15 cellular contexts compared by ENCODE assay signal in genomic region chr18:703660-704018, GRCh38. TPM values are rescaled to one million over a fixed set of nuclear protein-coding genes. Genes with fewer than 3 reads are reported as not detected.
A peak's percentile ranks its signal among the peaks of the same experiment; 100 is the strongest.
DNase-seq lines count a peak whose midpoint lies in the region; ATAC-seq, FAIRE-seq and TF ChIP-seq lines count a peak whose summit lies in the region.
"Had no signal": no experiment of that assay in that cellular context is flagged by ENCODE, and none has a peak within 500 bp of the region (broad histone marks: within the 10 kb centered on the region; RNA-seq: fewer than 3 reads in every experiment).

No MANE protein-coding gene starts in this region.

- peaks cover 13% of the 10 kb centered on the region for H3K79me2 ChIP-seq in keratinocyte (ENCODE audit: control insufficient read depth, insufficient read depth, low read length)

- H3K27me3 Mint-ChIP-seq in stimulated activated naive CD8-positive, alpha-beta T cell treated with anti-CD3 and anti-CD28 coated beads, Interleukin-15, Interleukin-2, amounts not matched to agents 100 ng/mL and 50 ng/mL, for 24 hours, result no peaks in the 10 kb centered on the region
- H3K27me3 Mint-ChIP-seq in stimulated activated naive CD8-positive, alpha-beta T cell treated with anti-CD3 and anti-CD28 coated beads, Interleukin-15, amount 100 ng/mL, for 72 hours, result no peaks in the 10 kb centered on the region
- H3K27me3 Mint-ChIP-seq in activated naive CD8-positive, alpha-beta T cell treated with anti-CD3 and anti-CD28 coated beads for 36 hours, result no peaks in the 10 kb centered on the region
- H3K27me3 Mint-ChIP-seq: B cell, T-cell had no signal

- no peak overlapping the region for H3K9ac ChIP-seq in keratinocyte (ENCODE audit: control insufficient read depth, extremely low read depth, insufficient read depth, low read length)

- peak overlapping the region; percentile 60 for H3K4me2 ChIP-seq in keratinocyte (ENCODE audit: control insufficient read depth, extremely low read depth, insufficient read depth, low read depth, low read length)
- H3K4me2 ChIP-seq: GM23338 had no signal

- peaks cover 33% of the 10 kb centered on the region for H3K4me1 Mint-ChIP-seq in stimulated activated naive CD8-positive, alpha-beta T cell treated with anti-CD3 and anti-CD28 coated beads, Interleukin-15, Interleukin-2, amounts not matched to agents 100 ng/mL and 50 ng/mL, for 24 hours (ENCODE audit: low read depth)
- H3K4me1 Mint-ChIP-seq in stimulated activated naive CD8-positive, alpha-beta T cell treated with anti-CD3 and anti-CD28 coated beads, Interleukin-15, amount 100 ng/mL, for 72 hours, result peaks cover 45% of the 10 kb centered on the region
- H3K4me1 Mint-ChIP-seq in activated naive CD8-positive, alpha-beta T cell treated with anti-CD3 and anti-CD28 coated beads for 36 hours, result peaks cover 30% of the 10 kb centered on the region
- H3K4me1 Mint-ChIP-seq: GM23338 had no signal

- H3K27me3 ChIP-seq in keratinocyte (ENCODE audit: control insufficient read depth, extremely low read depth, insufficient read depth, low read length), result no peaks in the 10 kb centered on the region
- no peaks in the 10 kb centered on the region for H3K27me3 ChIP-seq in vagina

- no peak for FAIRE-seq in keratinocyte (lab: Jason Lieb, UNC)

- no peak overlapping the region for H3K4me3 Mint-ChIP-seq in stimulated activated naive CD8-positive, alpha-beta T cell treated with anti-CD3 and anti-CD28 coated beads, Interleukin-15, Interleukin-2, amounts not matched to agents 100 ng/mL and 50 ng/mL, for 24 hours
- H3K4me3 Mint-ChIP-seq in stimulated activated naive CD8-positive, alpha-beta T cell treated with anti-CD3 and anti-CD28 coated beads, Interleukin-15, amount 100 ng/mL, for 72 hours, result no peak overlapping the region
- H3K4me3 Mint-ChIP-seq in activated naive CD8-positive, alpha-beta T cell treated with anti-CD3 and anti-CD28 coated beads for 36 hours, result no peak overlapping the region
- H3K4me3 Mint-ChIP-seq: B cell, GM23338, T-cell had no signal

- intact Hi-C loops in vagina (cut with DNase I), result no loop called here

- no peaks in the 10 kb centered on the region for H4K20me1 ChIP-seq in keratinocyte (ENCODE audit: control insufficient read depth, extremely low read depth, insufficient read depth, low read length)

- ATAC-seq in stimulated activated naive CD8-positive, alpha-beta T cell treated with anti-CD3 and anti-CD28 coated beads, Interleukin-15, amount 100 ng/mL, for 72 hours, result no peak
- no peak for ATAC-seq in HG02610 (IDR thresholded peaks at IDR 0.05; ENCODE audit: unreplicated experiment)
- ATAC-seq in GM19395 (IDR thresholded peaks at IDR 0.05; ENCODE audit: unreplicated experiment), result no peak
- ATAC-seq: GM23338, T-cell had no signal

- H3K4me3 ChIP-seq in keratinocyte (ENCODE audit: control insufficient read depth in 2 of 3, extremely low read depth in 1 of 3, insufficient read depth in 2 of 3, low read depth in 1 of 3, low read length in 3 of 3) (no peak overlapping the region), vagina (no peak overlapping the region)
- H3K4me3 ChIP-seq: GM23338 had no signal

- H3K9me3 ChIP-seq in keratinocyte (ENCODE audit: control insufficient read depth, low read depth, low read length) (no peaks in the 10 kb centered on the region), vagina (no peaks in the 10 kb centered on the region)

- H3K9me3 Mint-ChIP-seq in stimulated activated naive CD8-positive, alpha-beta T cell treated with anti-CD3 and anti-CD28 coated beads, Interleukin-15, Interleukin-2, amounts not matched to agents 100 ng/mL and 50 ng/mL, for 24 hours, result no peaks in the 10 kb centered on the region
- H3K9me3 Mint-ChIP-seq in stimulated activated naive CD8-positive, alpha-beta T cell treated with anti-CD3 and anti-CD28 coated beads, Interleukin-15, amount 100 ng/mL, for 72 hours, result no peaks in the 10 kb centered on the region
- no peaks in the 10 kb centered on the region for H3K9me3 Mint-ChIP-seq in activated naive CD8-positive, alpha-beta T cell treated with anti-CD3 and anti-CD28 coated beads for 36 hours
- H3K9me3 Mint-ChIP-seq: GM23338, T-cell had no signal

- H3K27ac Mint-ChIP-seq in stimulated activated naive CD8-positive, alpha-beta T cell treated with anti-CD3 and anti-CD28 coated beads, Interleukin-15, Interleukin-2, amounts not matched to agents 100 ng/mL and 50 ng/mL, for 24 hours, result peak overlapping the region; percentile 66
- H3K27ac Mint-ChIP-seq in stimulated activated naive CD8-positive, alpha-beta T cell treated with anti-CD3 and anti-CD28 coated beads, Interleukin-15, amount 100 ng/mL, for 72 hours, result no peak overlapping the region
- H3K27ac Mint-ChIP-seq in activated naive CD8-positive, alpha-beta T cell treated with anti-CD3 and anti-CD28 coated beads for 36 hours, result peak overlapping the region; percentile 67
- H3K27ac Mint-ChIP-seq: B cell, GM23338, T-cell had no signal

- H3K36me3 ChIP-seq in keratinocyte (ENCODE audit: control insufficient read depth in 2 of 2, extremely low read depth in 1 of 2, insufficient read depth in 2 of 2, low read length in 2 of 2) (peaks cover under 1 to 5% of the 10 kb centered on the region in 2 experiments), vagina (peaks cover 0 to 9% of the 10 kb centered on the region in 2 donors)

- H3K27ac ChIP-seq in keratinocyte (ENCODE audit: control insufficient read depth, insufficient read depth, low read length) (peak overlapping the region; percentile 73), vagina (peak overlapping the region; percentile 49)

- peaks cover 27% of the 10 kb centered on the region for H3K4me1 ChIP-seq in keratinocyte (ENCODE audit: control insufficient read depth, extremely low read depth, insufficient read depth, low read length)
- H3K4me1 ChIP-seq in vagina, result peaks cover 13% of the 10 kb centered on the region

- no peak for TF ChIP-seq POLR2A in vagina (IDR thresholded peaks at IDR 0.05)

- TF ChIP-seq CTCF in keratinocyte (optimal IDR thresholded peaks at IDR 0.05 in 1 of 3, IDR thresholded peaks at IDR 0.05 in 1 of 3, conservative IDR thresholded peaks at IDR 0.05 in 1 of 3; ENCODE audit: extremely low read depth in 1 of 3, insufficient read depth in 2 of 3, low read length in 3 of 3) (no peak), vagina (IDR thresholded peaks at IDR 0.05) (no peak)

- H2AFZ ChIP-seq in keratinocyte (ENCODE audit: control insufficient read depth, low read length), result no peak overlapping the region
- H2AFZ ChIP-seq: GM23338 had no signal

- dilution Hi-C loops in keratinocyte (cut with MboI; ENCODE audit: extremely low pct_ligation_motif_present, low sequenced_read_pairs), result no loop called here

- H3K9me1 ChIP-seq in keratinocyte (ENCODE audit: control insufficient read depth, extremely low read depth, insufficient read depth, low read length), result no peaks in the 10 kb centered on the region

- peaks cover 52% of the 10 kb centered on the region for H3K36me3 Mint-ChIP-seq in stimulated activated naive CD8-positive, alpha-beta T cell treated with anti-CD3 and anti-CD28 coated beads, Interleukin-15, Interleukin-2, amounts not matched to agents 100 ng/mL and 50 ng/mL, for 24 hours (ENCODE audit: low read depth)
- peaks cover 37% of the 10 kb centered on the region for H3K36me3 Mint-ChIP-seq in activated naive CD8-positive, alpha-beta T cell treated with anti-CD3 and anti-CD28 coated beads for 36 hours

- DNase-seq in stimulated activated naive CD8-positive, alpha-beta T cell treated with anti-CD3 and anti-CD28 coated beads, Interleukin-15, amount 100 ng/mL, for 72 hours, result no peak
- no peak for DNase-seq in activated naive CD8-positive, alpha-beta T cell treated with anti-CD3 and anti-CD28 coated beads for 36 hours
- DNase-seq in keratinocyte (ENCODE audit: low read depth, low spot score) (no peak), vagina (ENCODE audit: extremely low spot score in 2 of 2) (peak in 1 of 2 donors; percentile 74), OCI-M1 (lab: John Stamatoyannopoulos, UW) (no peak)
- DNase-seq: activated CD4-positive, alpha-beta T cell treated with anti-CD3 and anti-CD28 coated beads for 48 hours; cortex of kidney; stimulated activated CD4-positive, alpha-beta T cell treated with anti-CD3 and anti-CD28 coated beads, Interleukin-4, amount 100 ng/mL, for 4 hours; stimulated activated naive CD4-positive, alpha-beta T cell; T-cell had no signal

RNA-seq across cellular contexts. Expression of gene ENOSF1, which starts 8.8 kb away (rescaled TPM):
- total RNA-seq in activated naive CD8-positive, alpha-beta T cell treated with anti-CD3 and anti-CD28 coated beads for 36 hours, result 10 to 100 TPM; 61.7 to 75.2 TPM
- polyA plus RNA-seq in keratinocyte, result 14.6 to 27.6 TPM (median 19.5 TPM) in 3 replicates
- polyA plus RNA-seq in keratinocyte (2011; ENCODE audit: low read depth), result 22.2 TPM
- polyA plus RNA-seq in keratinocyte (2011; cell fraction: cytosol; rRNA removed), result 9.3 and 12.7 TPM in 2 replicates
- polyA plus RNA-seq in keratinocyte (2011; cell fraction: nucleus; rRNA removed), result 58.7 and 63.0 TPM in 2 replicates
- 18.6 and 20.5 TPM in 2 replicates for polyA plus RNA-seq in keratinocyte (2012; ENCODE audit: low replicate concordance)
- polyA minus RNA-seq in keratinocyte, result 18.2 to 35.6 TPM (median 21.3 TPM) in 3 replicates
- 16.5 TPM for polyA minus RNA-seq in keratinocyte (2011; cell fraction: cytosol; rRNA and poly(A)+ RNA removed)
- polyA minus RNA-seq in keratinocyte (2011; cell fraction: nucleus; rRNA and poly(A)+ RNA removed), result 30.4 and 52.5 TPM in 2 replicates
- 53.5 TPM for total RNA-seq in vagina

RNA-seq across cellular contexts. Expression of gene TYMS, which starts 46.2 kb away (rescaled TPM):
- 100 to 1,000 TPM; 364 to 369 TPM for total RNA-seq in activated naive CD8-positive, alpha-beta T cell treated with anti-CD3 and anti-CD28 coated beads for 36 hours
- polyA plus RNA-seq in keratinocyte, result 15.0 to 68.4 TPM (median 39.9 TPM) in 3 replicates
- 4.3 TPM for polyA plus RNA-seq in keratinocyte (2011; ENCODE audit: low read depth)
- polyA plus RNA-seq in keratinocyte (2011; cell fraction: cytosol; rRNA removed), result 22.6 and 26.3 TPM in 2 replicates
- 17.1 and 17.9 TPM in 2 replicates for polyA plus RNA-seq in keratinocyte (2011; cell fraction: nucleus; rRNA removed)
- 15.0 and 49.1 TPM in 2 replicates for polyA plus RNA-seq in keratinocyte (2012; ENCODE audit: low replicate concordance)
- polyA minus RNA-seq in keratinocyte, result 18.3 to 80.4 TPM (median 70.4 TPM) in 3 replicates
- 21.7 TPM for polyA minus RNA-seq in keratinocyte (2011; cell fraction: cytosol; rRNA and poly(A)+ RNA removed)
- 5.7 and 7.7 TPM in 2 replicates for polyA minus RNA-seq in keratinocyte (2011; cell fraction: nucleus; rRNA and poly(A)+ RNA removed)
- 11.3 TPM for total RNA-seq in vagina

Comparison
In these comparisons a context has a peak if more than half of its experiments do, and no peak if none do; other contexts are left out.
1. H3K27ac Mint-ChIP-seq: peak in stimulated activated naive CD8-positive, alpha-beta T cell treated with anti-CD3 and anti-CD28 coated beads, Interleukin-15, Interleukin-2, amounts not matched to agents 100 ng/mL and 50 ng/mL, for 24 hours (single experiment) and activated naive CD8-positive, alpha-beta T cell treated with anti-CD3 and anti-CD28 coated beads for 36 hours (single experiment); none in stimulated activated naive CD8-positive, alpha-beta T cell treated with anti-CD3 and anti-CD28 coated beads, Interleukin-15, amount 100 ng/mL, for 72 hours (0 of 2).
2. RNA of gene TYMS, which starts 46.2 kb away (total RNA-seq): 364 to 369 TPM in activated naive CD8-positive, alpha-beta T cell treated with anti-CD3 and anti-CD28 coated beads for 36 hours; 11.3 TPM in vagina (single experiment); every median in the first group is over 10 times any median in the second.